In genomic region chr11:122210378-122210995, GRCh38 we compare ENCODE assay signal across 18 cellular contexts.
DNase-seq lines count a peak whose midpoint lies in the region; ATAC-seq, FAIRE-seq and TF ChIP-seq lines count a peak whose summit lies in the region.
"Had no signal": no experiment of that assay in that cellular context is flagged by ENCODE, and none has a peak within 500 bp of the region (broad histone marks: within the 10 kb centered on the region; RNA-seq: fewer than 3 reads in every experiment).

No MANE protein-coding gene starts in this region.

- FAIRE-seq in astrocyte (lab: Jason Lieb, UNC): peak; percentile 52
- FAIRE-seq: K562 had no signal

- peak; percentile 24 to 40 for ATAC-seq in gastrocnemius medialis
- ATAC-seq in activated CD8-positive, alpha-beta T cell treated with anti-CD3 and anti-CD28 coated beads, Interleukin-2, amount 10 ng/mL, durations not matched to agents 7 days and 5 days: no peak
- ATAC-seq: K562 had no signal

- H3K4me1 Mint-ChIP-seq in astrocyte (ENCODE audit: low read depth, unreplicated experiment): peaks cover 9% of the 10 kb centered on the region
- H3K4me1 Mint-ChIP-seq in activated CD8-positive, alpha-beta T cell treated with anti-CD3 and anti-CD28 coated beads, Interleukin-2, amount 10 ng/mL, durations not matched to agents 7 days and 5 days (ENCODE audit: low read depth): no peaks in the 10 kb centered on the region
- H3K4me1 Mint-ChIP-seq: B cell, naive B cell had no signal

- intact Hi-C loops in gastrocnemius medialis (cut with DNase I; ENCODE audit: low total_unique reads): loop anchor here (5.0 kb wide), 1 partner anchor 232 kb away; no protein-coding TSS in a partner anchor

- TF ChIP-seq CTCF in astrocyte (IDR thresholded peaks at IDR 0.05; ENCODE audit: insufficient read depth, low read depth, low read length) (no peak), right atrium auricular region (IDR thresholded peaks at IDR 0.05) (no peak), gastrocnemius medialis (IDR thresholded peaks at IDR 0.05 in 4 of 5, conservative IDR thresholded peaks at IDR 0.05 in 1 of 5) (no peak)

- H3K36me3 ChIP-seq in astrocyte (ENCODE audit: insufficient read depth, low read length): no peaks in the 10 kb centered on the region
- H3K36me3 ChIP-seq in right atrium auricular region: no peaks in the 10 kb centered on the region
- H3K36me3 ChIP-seq in gastrocnemius medialis: no peaks in the 10 kb centered on the region

- peaks cover 14% of the 10 kb centered on the region for H3K79me2 ChIP-seq in astrocyte (ENCODE audit: insufficient read depth, low read length)

- peak overlapping the region; percentile 53 for H3K9ac ChIP-seq in astrocyte (ENCODE audit: low read length)

- no peaks in the 10 kb centered on the region for H3K9me3 ChIP-seq in astrocyte (ENCODE audit: insufficient read depth, low read depth, low read length)
- H3K9me3 ChIP-seq in right atrium auricular region: no peaks in the 10 kb centered on the region
- H3K9me3 ChIP-seq in gastrocnemius medialis: no peaks in the 10 kb centered on the region

- no peaks in the 10 kb centered on the region for H3K9me3 Mint-ChIP-seq in astrocyte (ENCODE audit: unreplicated experiment)
- no peaks in the 10 kb centered on the region for H3K9me3 Mint-ChIP-seq in activated CD8-positive, alpha-beta T cell treated with anti-CD3 and anti-CD28 coated beads, Interleukin-2, amount 10 ng/mL, durations not matched to agents 7 days and 5 days (ENCODE audit: insufficient read depth)
- H3K9me3 Mint-ChIP-seq: activated naive CD4-positive, alpha-beta T cell treated with anti-CD3 and anti-CD28 coated beads for 36 hours had no signal

- H3K27ac ChIP-seq in astrocyte (ENCODE audit: low read depth, low read length) (peak overlapping the region; percentile 89), right atrium auricular region (peak overlapping the region; percentile 3 to 69), gastrocnemius medialis (peak overlapping the region in 3 of 4 donors; percentile 14 to 44 (median 32))
- H3K27ac ChIP-seq: VCaP had no signal

- H3K27me3 Mint-ChIP-seq in astrocyte (ENCODE audit: low read depth, unreplicated experiment): no peaks in the 10 kb centered on the region
- H3K27me3 Mint-ChIP-seq in activated CD8-positive, alpha-beta T cell treated with anti-CD3 and anti-CD28 coated beads, Interleukin-2, amount 10 ng/mL, durations not matched to agents 7 days and 5 days (ENCODE audit: low read depth): peaks cover 6% of the 10 kb centered on the region

- peak overlapping the region; percentile 30 for H3K4me2 ChIP-seq in astrocyte (ENCODE audit: low read length)

- CTCF ChIA-PET in activated CD8-positive, alpha-beta T cell treated with anti-CD3 and anti-CD28 coated beads, Interleukin-2, amount 10 ng/mL, durations not matched to agents 7 days and 5 days (lab: Charles Lee): no interaction called here

- DNase-seq in EH (ENCODE audit: low read depth) (peak; percentile 52), astrocyte (ENCODE audit: low read depth) (no peak), right atrium auricular region (ENCODE audit: low spot score) (no peak), gastrocnemius medialis (no peak), 8988T (no peak), activated gamma-delta T cell treated with Interleukin-2 at 50 U/mL for 16 hours (no peak), NCI-H1417 (lab: John Stamatoyannopoulos, UW) (no peak)
- no peak for DNase-seq in activated CD8-positive, alpha-beta T cell treated with anti-CD3 and anti-CD28 coated beads, Interleukin-2, amount 10 ng/mL, durations not matched to agents 7 days and 5 days
- DNase-seq: activated naive CD4-positive, alpha-beta T cell treated with anti-CD3 and anti-CD28 coated beads for 36 hours; DMS153; naive B cell; NCI-H1417 treated with DMSO at 0.1 percent for 48 hours; OCI-M1; retina; stimulated activated CD4-positive, alpha-beta T cell treated with anti-CD3 and anti-CD28 coated beads, Interleukin-4, amount 100 ng/mL, for 24 hours had no signal

- no peaks in the 10 kb centered on the region for H4K20me1 ChIP-seq in astrocyte (ENCODE audit: insufficient read depth, low read length)

- no peaks in the 10 kb centered on the region for H3K36me3 Mint-ChIP-seq in astrocyte (ENCODE audit: low read depth, unreplicated experiment)
- no peaks in the 10 kb centered on the region for H3K36me3 Mint-ChIP-seq in activated CD8-positive, alpha-beta T cell treated with anti-CD3 and anti-CD28 coated beads, Interleukin-2, amount 10 ng/mL, durations not matched to agents 7 days and 5 days (ENCODE audit: low read depth)
- H3K36me3 Mint-ChIP-seq: naive B cell had no signal

- no peak overlapping the region for H3K4me3 Mint-ChIP-seq in astrocyte (ENCODE audit: unreplicated experiment)
- no peak overlapping the region for H3K4me3 Mint-ChIP-seq in activated CD8-positive, alpha-beta T cell treated with anti-CD3 and anti-CD28 coated beads, Interleukin-2, amount 10 ng/mL, durations not matched to agents 7 days and 5 days
- H3K4me3 Mint-ChIP-seq: activated naive CD4-positive, alpha-beta T cell treated with anti-CD3 and anti-CD28 coated beads for 36 hours; B cell; naive B cell had no signal

- H3K4me3 ChIP-seq in astrocyte (ENCODE audit: insufficient read depth, low read depth, low read length): no peak overlapping the region
- H3K4me3 ChIP-seq in right atrium auricular region: no peak overlapping the region
- no peak overlapping the region for H3K4me3 ChIP-seq in gastrocnemius medialis
- H3K4me3 ChIP-seq: K562 had no signal

- H3K27me3 ChIP-seq in astrocyte (ENCODE audit: insufficient read depth, low read length) (no peaks in the 10 kb centered on the region), right atrium auricular region (no peaks in the 10 kb centered on the region), gastrocnemius medialis (no peaks in the 10 kb centered on the region)

- peaks cover 62% of the 10 kb centered on the region for H3K4me1 ChIP-seq in astrocyte (ENCODE audit: insufficient read depth, low read length)
- H3K4me1 ChIP-seq in right atrium auricular region: peaks cover 0 to 50% of the 10 kb centered on the region in 2 donors
- H3K4me1 ChIP-seq in gastrocnemius medialis: peaks cover 30 to 42% of the 10 kb centered on the region in 2 donors

- H3K27ac Mint-ChIP-seq in astrocyte (ENCODE audit: unreplicated experiment): no peak overlapping the region
- H3K27ac Mint-ChIP-seq in activated CD8-positive, alpha-beta T cell treated with anti-CD3 and anti-CD28 coated beads, Interleukin-2, amount 10 ng/mL, durations not matched to agents 7 days and 5 days: no peak overlapping the region
- H3K27ac Mint-ChIP-seq: activated naive CD4-positive, alpha-beta T cell treated with anti-CD3 and anti-CD28 coated beads for 36 hours; B cell; naive B cell had no signal

- in situ Hi-C loops in gastrocnemius medialis (cut with MboI; ENCODE audit: low sequenced_read_pairs in 4 of 4): loop anchor here in 1 of 4 donors (10.0 kb wide), 2 partner anchors 154 to 186 kb away; no protein-coding TSS in a partner anchor

- POLR2A ChIA-PET in activated CD8-positive, alpha-beta T cell treated with anti-CD3 and anti-CD28 coated beads, Interleukin-2, amount 10 ng/mL, durations not matched to agents 7 days and 5 days (lab: Charles Lee): no interaction called here

- no peak for TF ChIP-seq POLR2A in gastrocnemius medialis (IDR thresholded peaks at IDR 0.05)

- no peak overlapping the region for H2AFZ ChIP-seq in astrocyte (ENCODE audit: low read depth, low read length)

Comparison
In these comparisons a context has a peak if more than half of its experiments do, and no peak if none do; other contexts are left out.
1. H3K27ac ChIP-seq: peak in every context shown above with its lines; median percentile 89 in astrocyte; 36 in right atrium auricular region; 32 in gastrocnemius medialis.